ENCODE assay signal across 9 cellular contexts in genomic region chr1:197614916-197615692, GRCh38.
DNase-seq lines count a peak whose midpoint lies in the region; ATAC-seq and TF ChIP-seq lines count a peak whose summit lies in the region.
"Had no signal": no experiment of that assay in that cellular context is flagged by ENCODE, and none has a peak within 500 bp of the region (broad histone marks: within the 10 kb centered on the region; RNA-seq: fewer than 3 reads in every experiment).

No MANE protein-coding gene starts in this region.

- no peaks in the 10 kb centered on the region for H3K36me3 Mint-ChIP-seq in glutamatergic neuron (ENCODE audit: unreplicated experiment)

- no peak overlapping the region for H3K27ac ChIP-seq in A673 (ENCODE audit: low read depth, low read length, poor library complexity, severe bottlenecking)
- H3K27ac ChIP-seq: epithelial cell of prostate had no signal

- POLR2A ChIA-PET in A673 (lab: Charles Lee; ENCODE audit: low non-redundant PET), result interaction anchor here (0.6 kb wide), 1 partner anchor 144 kb away, joined by 4 read pairs; no protein-coding TSS in a partner anchor

- no peaks in the 10 kb centered on the region for H3K27me3 ChIP-seq in A673 (replicated peaks; ENCODE audit: insufficient read depth, low read depth, low read length, poor library complexity)

- no TSS peak for BruUV-seq in A673 (replicated peaks; lab: Mats Ljungman, UMichigan)

- H3K4me3 Mint-ChIP-seq in glutamatergic neuron (ENCODE audit: unreplicated experiment), result no peak overlapping the region

- H3K36me3 ChIP-seq in A673 (ENCODE audit: insufficient read depth, low read length, poor library complexity, severe bottlenecking), result no peaks in the 10 kb centered on the region

- DNase-seq in A673 (ENCODE audit: low spot score) (peak; percentile 49), GM04504 (ENCODE audit: low read depth) (peak; percentile 3), NCI-H2081 (lab: John Stamatoyannopoulos, UW) (peak; percentile 55 to 70), glutamatergic neuron (peak; percentile 44), retinal pigment epithelial cell (ENCODE audit: low read depth) (no peak)
- DNase-seq in activated CD4-positive, alpha-beta T cell treated with anti-CD3 and anti-CD28 coated beads, Interleukin-2, amount 50 U/mL, for 1 hour, result peak; percentile 3

- H3K4me1 ChIP-seq in A673 (ENCODE audit: insufficient read depth, low read length, poor library complexity, severe bottlenecking), result no peaks in the 10 kb centered on the region

- TF ChIP-seq CTCF in A673 (conservative IDR thresholded peaks at IDR 0.05; ENCODE audit: low read depth, low read length) (peak; percentile 71), glutamatergic neuron (IDR thresholded peaks at IDR 0.05; ENCODE audit: partially characterized antibody, unreplicated experiment) (peak; percentile 58), retinal pigment epithelial cell (conservative IDR thresholded peaks at IDR 0.05; ENCODE audit: low read depth, low read length) (peak; percentile 73)

- no peak overlapping the region for H3K4me3 ChIP-seq in A673 (ENCODE audit: low read depth, low read length, poor library complexity, severe bottlenecking)
- no peak overlapping the region for H3K4me3 ChIP-seq in retinal pigment epithelial cell (ENCODE audit: low read length)

- peaks cover 39% of the 10 kb centered on the region for H3K4me1 Mint-ChIP-seq in glutamatergic neuron (ENCODE audit: low read depth, unreplicated experiment)

- H3K9me3 ChIP-seq in A673 (ENCODE audit: low read depth, low read length, poor library complexity, severe bottlenecking), result no peaks in the 10 kb centered on the region

- H3K9me3 Mint-ChIP-seq in glutamatergic neuron (ENCODE audit: unreplicated experiment), result no peaks in the 10 kb centered on the region

- intact Hi-C loops in A673 (cut with micrococcal nuclease; ENCODE audit: unreplicated experiment), result loop anchor here (2.0 to 5.0 kb wide), 4 partner anchors 254 to 1072 kb away; no protein-coding TSS in a partner anchor

- H3K27me3 Mint-ChIP-seq in glutamatergic neuron (ENCODE audit: unreplicated experiment), result no peaks in the 10 kb centered on the region

- ATAC-seq in HG02588 (IDR thresholded peaks at IDR 0.05; ENCODE audit: unreplicated experiment), result peak; percentile 65
- no peak for ATAC-seq in HG03457 (IDR thresholded peaks at IDR 0.05; ENCODE audit: unreplicated experiment)

- CTCF ChIA-PET in A673 (lab: Charles Lee), result interaction anchor here (0.5 to 1.1 kb wide), 3 partner anchors 60 to 1071 kb away, joined by 3 to 4 read pairs (median 3); no protein-coding TSS in a partner anchor

- H3K27ac Mint-ChIP-seq in glutamatergic neuron (ENCODE audit: unreplicated experiment), result no peak overlapping the region
